In the genomic region with DNA sequence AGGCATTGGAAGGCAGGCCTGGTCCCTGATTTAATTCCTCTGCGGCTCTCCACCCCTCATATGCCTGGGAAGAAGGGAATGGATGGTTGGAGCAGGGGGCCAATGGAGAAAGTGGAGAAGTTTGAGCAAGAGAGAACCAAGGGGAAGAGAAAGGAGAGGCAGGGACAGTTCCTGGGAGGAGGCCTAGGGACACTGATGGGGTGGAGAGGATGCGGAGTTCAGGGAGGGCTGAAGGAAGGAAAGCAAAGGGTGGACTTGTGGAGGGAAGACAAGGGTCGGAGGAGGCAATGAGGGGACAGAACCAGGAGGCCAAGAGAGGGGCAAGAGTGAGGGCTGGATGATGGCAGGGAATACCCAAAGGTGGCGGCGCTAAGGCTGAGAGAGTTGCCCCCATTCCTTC, we compare ENCODE assay signal across 10 cellular contexts. TPM values are rescaled to one million over a fixed set of nuclear protein-coding genes. Genes with fewer than 3 reads are reported as not detected.
A peak's percentile ranks its signal among the peaks of the same experiment; 100 is the strongest.
DNase-seq lines count a peak whose midpoint lies in the region; ATAC-seq and TF ChIP-seq lines count a peak whose summit lies in the region.
"Had no signal": no experiment of that assay in that cellular context is flagged by ENCODE, and none has a peak within 500 bp of the region (broad histone marks: within the 10 kb centered on the region; RNA-seq: fewer than 3 reads in every experiment).

No MANE protein-coding gene starts in this region.

- no peaks in the 10 kb centered on the region for H3K36me3 ChIP-seq in Loucy (ENCODE audit: insufficient read depth, low read length)
- peaks cover 10 to 16% of the 10 kb centered on the region in 2 donors for H3K36me3 ChIP-seq in duodenal mucosa (ENCODE audit: control insufficient read depth in 1 of 2, insufficient read depth in 2 of 2, low read length in 2 of 2)
- H3K36me3 ChIP-seq in rectal smooth muscle tissue (ENCODE audit: control insufficient read depth, insufficient read depth, low read length), result peaks cover 6% of the 10 kb centered on the region

- H4K20me1 ChIP-seq in Loucy (ENCODE audit: insufficient read depth, low read length, poor library complexity, severe bottlenecking), result no peaks in the 10 kb centered on the region

- H3K4me1 ChIP-seq in Loucy (ENCODE audit: insufficient read depth, low read length, poor library complexity, severe bottlenecking) (peaks cover 67% of the 10 kb centered on the region), duodenal mucosa (ENCODE audit: control insufficient read depth in 1 of 2, insufficient read depth in 2 of 2, low read length in 2 of 2) (peaks cover 77 to 91% of the 10 kb centered on the region in 2 donors), rectal smooth muscle tissue (ENCODE audit: control insufficient read depth, insufficient read depth, low read length) (peaks cover 28% of the 10 kb centered on the region)

- ATAC-seq in HG03097 (IDR thresholded peaks at IDR 0.05; ENCODE audit: low FRiP score, unreplicated experiment) (no peak), HG02759 (IDR thresholded peaks at IDR 0.05; ENCODE audit: unreplicated experiment) (no peak), left colon (no peak)

- no peaks in the 10 kb centered on the region for H3K9me2 ChIP-seq in Loucy (replicated peaks; ENCODE audit: low read depth, low read length)

- H3K9ac ChIP-seq in Loucy (ENCODE audit: low read depth, low read length, poor library complexity, severe bottlenecking) (no peak overlapping the region), duodenal mucosa (ENCODE audit: low read depth in 1 of 2, low read length in 2 of 2) (peak overlapping the region; percentile 64 to 85), rectal smooth muscle tissue (ENCODE audit: low read length) (no peak overlapping the region)

- H3K9me3 Mint-ChIP-seq in CD14-positive monocyte, result no peaks in the 10 kb centered on the region

- no peaks in the 10 kb centered on the region for H3K27me3 Mint-ChIP-seq in CD14-positive monocyte (ENCODE audit: low read depth in 3 of 3)

- H3K4me2 ChIP-seq in Loucy (ENCODE audit: low read depth, low read length, poor library complexity, severe bottlenecking), result peak overlapping the region; percentile 43
- H3K4me2 ChIP-seq: smooth muscle cell had no signal

- peaks cover 18 to 40% of the 10 kb centered on the region in 2 donors for H3K36me3 Mint-ChIP-seq in CD14-positive monocyte

- H3K79me2 ChIP-seq in Loucy (ENCODE audit: insufficient read depth, low read length), result no peaks in the 10 kb centered on the region

- H3K4me3 Mint-ChIP-seq in CD14-positive monocyte, result peak overlapping the region; percentile 91 to 98

- H3K9me3 ChIP-seq in Loucy (ENCODE audit: insufficient read depth, low read depth, low read length) (no peaks in the 10 kb centered on the region), duodenal mucosa (ENCODE audit: control insufficient read depth in 1 of 2, low read length in 2 of 2) (no peaks in the 10 kb centered on the region)

- H3F3A ChIP-seq in Loucy (ENCODE audit: low read depth), result no peaks in the 10 kb centered on the region

- H3K27me3 ChIP-seq in Loucy (ENCODE audit: insufficient read depth, low read length, poor library complexity, severe bottlenecking) (no peaks in the 10 kb centered on the region), duodenal mucosa (ENCODE audit: control insufficient read depth in 1 of 2, insufficient read depth in 2 of 2, low read length in 2 of 2) (no peaks in the 10 kb centered on the region), rectal smooth muscle tissue (ENCODE audit: control insufficient read depth, insufficient read depth, low read length) (no peaks in the 10 kb centered on the region)

- no peak overlapping the region for H3K4me3 ChIP-seq in Loucy (ENCODE audit: low read length, poor library complexity, severe bottlenecking)
- peak overlapping the region; percentile 66 to 70 for H3K4me3 ChIP-seq in duodenal mucosa (ENCODE audit: low read depth in 1 of 2, low read length in 2 of 2)
- peak overlapping the region; percentile 47 for H3K4me3 ChIP-seq in rectal smooth muscle tissue (ENCODE audit: low read length)
- H3K4me3 ChIP-seq in foreskin fibroblast (ENCODE audit: low read depth in 1 of 2, low read length in 2 of 2), result no peak overlapping the region
- H3K4me3 ChIP-seq: smooth muscle cell had no signal

- H3K27ac ChIP-seq in duodenal mucosa (ENCODE audit: low read depth, low read length) (peak overlapping the region; percentile 98), rectal smooth muscle tissue (ENCODE audit: low read depth, low read length) (no peak overlapping the region)

- intact Hi-C loops in CD14-positive monocyte (cut with micrococcal nuclease) (loop anchor here (5.0 kb wide), 2 partner anchors 37 to 43 kb away; a partner anchor contains a TSS), left colon (cut with DNase I, micrococcal nuclease) (loop anchor here in 1 of 2 donors (10.0 kb wide), 1 partner anchor 45 kb away; a partner anchor contains a TSS)

- H3K27ac Mint-ChIP-seq in CD14-positive monocyte, result peak overlapping the region; percentile 81 to 96 (median 94)

- H2AFZ ChIP-seq in Loucy (ENCODE audit: low read length), result no peak overlapping the region

- no peak for DNase-seq in CD14-positive monocyte (ENCODE audit: low spot score)
- no peak for DNase-seq in left colon
- no peak for DNase-seq in foreskin fibroblast
- DNase-seq: NCI-H187 had no signal

- TF ChIP-seq CTCF in CD14-positive monocyte (IDR thresholded peaks at IDR 0.05) (no peak), Loucy (conservative IDR thresholded peaks at IDR 0.05; ENCODE audit: low read length) (no peak), foreskin fibroblast (IDR thresholded peaks at IDR 0.05; ENCODE audit: low read depth, low read length) (no peak)

- peaks cover 78% of the 10 kb centered on the region for H3K4me1 Mint-ChIP-seq in CD14-positive monocyte

RNA-seq across cellular contexts. Expression of a gene that starts 7.1 kb away (rescaled TPM):
- polyA plus RNA-seq in CD14-positive monocyte, result 1 to 10 TPM; 6.3 to 9.6 TPM
- 100 to 1,000 TPM; 248 to 326 TPM for total RNA-seq in left colon

RNA-seq across cellular contexts. Expression of a gene that starts 16.4 kb away (rescaled TPM):
- not detected for polyA plus RNA-seq in CD14-positive monocyte
- under 1 TPM in 1 of 2 donors, not detected in 1; 0.52 TPM for total RNA-seq in left colon
- total RNA-seq: smooth muscle cell had no signal
- polyA plus RNA-seq: smooth muscle cell had no signal

RNA-seq across cellular contexts. Expression of a gene that starts 23.8 kb away (rescaled TPM):
- not detected for polyA plus RNA-seq in CD14-positive monocyte
- total RNA-seq in left colon, result 1 to 10 TPM; 1.5 to 3.6 TPM
- total RNA-seq: smooth muscle cell had no signal

RNA-seq across cellular contexts. Expression of a gene that starts 23.9 kb away (rescaled TPM):
- not detected for polyA plus RNA-seq in CD14-positive monocyte
- under 1 TPM in 1 of 2 donors, not detected in 1; 0.21 TPM for total RNA-seq in left colon
- total RNA-seq: smooth muscle cell had no signal
- polyA plus RNA-seq: smooth muscle cell had no signal

RNA-seq across cellular contexts. Expression of a gene that starts 26.6 kb away (rescaled TPM):
- polyA plus RNA-seq in CD14-positive monocyte, result 10 to 100 TPM; 31.5 to 35.1 TPM
- total RNA-seq in left colon, result 10 to 100 TPM; 32.8 to 43.7 TPM

Comparison
In these comparisons a context has a peak if more than half of its experiments do, and no peak if none do; other contexts are left out.
1. H3K4me3 ChIP-seq: peak in duodenal mucosa (2 of 2) and rectal smooth muscle tissue (single experiment); none in Loucy (single experiment) and foreskin fibroblast (0 of 2).
2. H3K9ac ChIP-seq: peak in duodenal mucosa (2 of 2); none in Loucy (single experiment) and rectal smooth muscle tissue (single experiment).